Comparison of ENCODE assay signal across 8 cellular contexts in genomic region chr6:166381733-166382499, GRCh38. TPM values are rescaled to one million over a fixed set of nuclear protein-coding genes. Genes with fewer than 3 reads are reported as not detected.
DNase-seq lines count a peak whose midpoint lies in the region; ATAC-seq, FAIRE-seq and TF ChIP-seq lines count a peak whose summit lies in the region.

No MANE protein-coding gene starts in this region.

- intact Hi-C loops in Panc1 (cut with micrococcal nuclease; ENCODE audit: unreplicated experiment) = loop anchor here (5.0 kb wide), 2 partner anchors 40 to 105 kb away; partner anchors contain the start of gene SFT2D1
- intact Hi-C loops in activated T-helper 2 cell treated with anti-CD3 and anti-CD28 coated beads, Interferon-gamma antibody, Interleukin-2, Interleukin-4, amounts not matched to agents 10 μg/mL and 5 μg/mL and 100 μg/mL, durations not matched to agents 14 hours and 24 hours and 36 hours (cut with micrococcal nuclease) = loop anchor here (1.0 kb wide), 3 partner anchors 40 to 245 kb away; partner anchors contain the start of genes RPS6KA2 and SFT2D1

- peak overlapping the region; percentile 69 for H3K27ac Mint-ChIP-seq in activated T-helper 2 cell treated with anti-CD3 and anti-CD28 coated beads, Interferon-gamma antibody, Interleukin-2, Interleukin-4, amounts not matched to agents 10 μg/mL and 5 μg/mL and 100 μg/mL, durations not matched to agents 14 hours and 24 hours and 36 hours

- BruUV-seq in Panc1 (replicated peaks; lab: Mats Ljungman, UMichigan) = no TSS peak

- H3K4me1 ChIP-seq in Panc1 (ENCODE audit: control insufficient read depth, insufficient read depth, low read length) (no peaks in the 10 kb centered on the region), thymus (ENCODE audit: control insufficient read depth, insufficient read depth, low read length) (no peaks in the 10 kb centered on the region)

- in situ Hi-C loops in Panc1 (cut with HindIII; ENCODE audit: low pct_unique_long_range_greater_than_20kb, low sequenced_read_pairs) = no loop called here

- no peak for FAIRE-seq in D721Med (lab: Jason Lieb, UNC)

- H3K27ac ChIP-seq in Panc1 (ENCODE audit: low read length) (0 out of 2 replicates have a peak overlapping the region, but pooled peaks have one; percentile 13), thymus (ENCODE audit: low read depth) (peak overlapping the region; percentile 83)

- no peaks in the 10 kb centered on the region for H3K27me3 Mint-ChIP-seq in activated T-helper 2 cell treated with anti-CD3 and anti-CD28 coated beads, Interferon-gamma antibody, Interleukin-2, Interleukin-4, amounts not matched to agents 10 μg/mL and 5 μg/mL and 100 μg/mL, durations not matched to agents 14 hours and 24 hours and 36 hours (ENCODE audit: low read depth)

- H3K36me3 Mint-ChIP-seq in activated T-helper 2 cell treated with anti-CD3 and anti-CD28 coated beads, Interferon-gamma antibody, Interleukin-2, Interleukin-4, amounts not matched to agents 10 μg/mL and 5 μg/mL and 100 μg/mL, durations not matched to agents 14 hours and 24 hours and 36 hours (ENCODE audit: low read depth) = no peaks in the 10 kb centered on the region

- POLR2A ChIA-PET in Panc1 (lab: Charles Lee) = no interaction called here

- CTCF ChIA-PET in Panc1 (lab: Charles Lee) = interaction anchor here (0.9 to 1.1 kb wide), 2 partner anchors 39 to 101 kb away, joined by 3 read pairs; no protein-coding TSS in a partner anchor

- WGBS in thymus = under 1% methylated on average over 49 of the region's 49 CpGs

- H3K27me3 ChIP-seq in Panc1 (ENCODE audit: control insufficient read depth, insufficient read depth, low read length) (no peaks in the 10 kb centered on the region; the same call in 1 of the 2 replicates), thymus (ENCODE audit: control insufficient read depth, insufficient read depth) (no peaks in the 10 kb centered on the region)

- DNase-seq in D721Med (ENCODE audit: insufficient read length, low spot score) (no peak), HPDE6-E6E7 (ENCODE audit: extremely low spot score) (peak; percentile 51), Panc1 (ENCODE audit: low read depth, low spot score) (no peak), foreskin melanocyte (peak; percentile 44), omental fat pad (ENCODE audit: low spot score) (peak; percentile 34)
- peak; percentile 71 for DNase-seq in activated T-helper 2 cell treated with anti-CD3 and anti-CD28 coated beads, Interferon-gamma antibody, Interleukin-2, Interleukin-4, amounts not matched to agents 10 μg/mL and 5 μg/mL and 100 μg/mL, durations not matched to agents 14 hours and 24 hours and 36 hours (ENCODE audit: low spot score)

- H3K9me3 Mint-ChIP-seq in activated T-helper 2 cell treated with anti-CD3 and anti-CD28 coated beads, Interferon-gamma antibody, Interleukin-2, Interleukin-4, amounts not matched to agents 10 μg/mL and 5 μg/mL and 100 μg/mL, durations not matched to agents 14 hours and 24 hours and 36 hours = no peaks in the 10 kb centered on the region

- ATAC-seq in GM19468 (IDR thresholded peaks at IDR 0.05; ENCODE audit: extremely low read depth, unreplicated experiment) (peak; percentile 28), Panc1 (peak; percentile 59), omental fat pad (ENCODE audit: low FRiP score) (peak; percentile 55)

- peak overlapping the region; percentile 65 to 93 for H3K4me3 ChIP-seq in Panc1 (ENCODE audit: low read depth in 2 of 2, low read length in 2 of 2)
- peak overlapping the region; percentile 87 for H3K4me3 ChIP-seq in thymus (ENCODE audit: low read length)

- H3K4me3 Mint-ChIP-seq in activated T-helper 2 cell treated with anti-CD3 and anti-CD28 coated beads, Interferon-gamma antibody, Interleukin-2, Interleukin-4, amounts not matched to agents 10 μg/mL and 5 μg/mL and 100 μg/mL, durations not matched to agents 14 hours and 24 hours and 36 hours (ENCODE audit: low read depth) = peak overlapping the region; percentile 89

- H3K9me3 ChIP-seq in Panc1 (ENCODE audit: control insufficient read depth, insufficient read depth, low read depth, low read length) = no peaks in the 10 kb centered on the region
- no peaks in the 10 kb centered on the region for H3K9me3 ChIP-seq in thymus (ENCODE audit: control insufficient read depth)

- TF ChIP-seq CTCF in D721Med (IDR thresholded peaks at IDR 0.05; ENCODE audit: insufficient read depth, missing control alignments) (peak; percentile 45), Panc1 (IDR thresholded peaks at IDR 0.05) (peak; percentile 89), omental fat pad (IDR thresholded peaks at IDR 0.05) (peak in 1 of 3 donors; percentile 23)

- H3K36me3 ChIP-seq in Panc1 (ENCODE audit: control insufficient read depth, insufficient read depth, low read length) (no peaks in the 10 kb centered on the region), thymus (ENCODE audit: control insufficient read depth, insufficient read depth) (no peaks in the 10 kb centered on the region)

- H3K4me1 Mint-ChIP-seq in activated T-helper 2 cell treated with anti-CD3 and anti-CD28 coated beads, Interferon-gamma antibody, Interleukin-2, Interleukin-4, amounts not matched to agents 10 μg/mL and 5 μg/mL and 100 μg/mL, durations not matched to agents 14 hours and 24 hours and 36 hours (ENCODE audit: low read depth) = peaks cover 9% of the 10 kb centered on the region

RNA-seq across cellular contexts. Expression of gene MPC1, which starts 0.8 kb away (rescaled TPM):
- total RNA-seq in Panc1 (2021; ENCODE audit: unreplicated experiment) = 7.0 TPM
- polyA plus RNA-seq in Panc1 (2012; ENCODE audit: insufficient read length) = 14.2 TPM
- total RNA-seq in activated T-helper 2 cell treated with anti-CD3 and anti-CD28 coated beads, Interferon-gamma antibody, Interleukin-2, Interleukin-4, amounts not matched to agents 10 μg/mL and 5 μg/mL and 100 μg/mL, durations not matched to agents 14 hours and 24 hours and 36 hours = 20.3 and 21.1 TPM in 2 replicates
- total RNA-seq in omental fat pad = 10 to 100 TPM; 33.4 to 99.4 (median 58.8) TPM
- 106 TPM for polyA plus RNA-seq in thymus

RNA-seq across cellular contexts. Expression of gene SFT2D1, which starts 39.6 kb away (rescaled TPM):
- total RNA-seq in Panc1 (2021; ENCODE audit: unreplicated experiment) (54.1 TPM), omental fat pad (10 to 100 TPM; 40.0 to 63.7 (median 53.8) TPM)
- polyA plus RNA-seq in Panc1 (2012; ENCODE audit: insufficient read length) = 43.7 TPM
- 54.5 and 59.5 TPM in 2 replicates for total RNA-seq in activated T-helper 2 cell treated with anti-CD3 and anti-CD28 coated beads, Interferon-gamma antibody, Interleukin-2, Interleukin-4, amounts not matched to agents 10 μg/mL and 5 μg/mL and 100 μg/mL, durations not matched to agents 14 hours and 24 hours and 36 hours
- polyA plus RNA-seq in thymus = 106 TPM

Comparison
In these comparisons a context has a peak if more than half of its experiments do, and no peak if none do; other contexts are left out.
1. DNase-seq: peak in HPDE6-E6E7 (single experiment), activated T-helper 2 cell treated with anti-CD3 and anti-CD28 coated beads, Interferon-gamma antibody, Interleukin-2, Interleukin-4, amounts not matched to agents 10 μg/mL and 5 μg/mL and 100 μg/mL, durations not matched to agents 14 hours and 24 hours and 36 hours (single experiment), foreskin melanocyte (single experiment) and omental fat pad (single experiment); none in D721Med (single experiment) and Panc1 (single experiment).
2. Peak in every context shown above with its lines, with median percentiles within 50 percentile points of each other: ATAC-seq.